ENCODE assay signal across 9 cellular contexts in the genomic region with DNA sequence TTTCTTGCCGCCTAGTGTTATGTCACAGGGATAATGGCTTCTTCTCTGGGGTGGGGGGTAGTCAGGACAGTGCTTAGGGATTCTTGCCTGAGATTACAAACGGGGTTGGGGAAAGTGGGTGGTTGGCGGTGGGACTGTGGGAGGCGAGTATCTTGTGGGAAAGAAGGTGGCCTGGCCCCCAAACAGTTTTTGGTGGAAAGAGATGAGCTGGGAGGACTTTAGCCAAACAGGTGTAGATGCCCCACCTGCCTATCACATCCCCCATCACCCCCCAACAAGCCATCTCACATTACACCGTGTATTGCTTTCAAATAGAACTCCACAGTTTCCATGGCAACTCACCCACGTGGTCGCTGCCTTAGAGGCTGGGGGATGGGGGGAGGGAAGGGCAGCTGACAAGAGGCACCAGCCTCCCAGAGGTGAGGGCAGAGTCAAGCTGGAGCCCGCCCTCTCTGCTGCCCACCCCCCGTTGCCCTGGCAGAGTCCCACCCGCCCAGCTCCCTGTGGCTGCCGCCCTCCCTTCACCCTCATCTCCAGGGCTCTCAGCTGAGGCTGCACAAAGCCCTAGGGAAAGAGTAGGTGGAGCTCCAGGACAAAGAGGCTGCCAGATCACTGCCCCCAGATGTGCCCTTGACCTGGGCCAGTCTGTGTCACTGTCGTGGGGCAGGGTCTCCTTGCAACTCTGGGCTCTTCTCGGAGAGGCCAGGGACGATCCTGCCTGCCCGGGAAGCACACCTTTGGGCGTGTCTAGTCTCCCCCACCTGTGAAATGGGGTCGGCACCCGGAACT.
DNase-seq lines count a peak whose midpoint lies in the region; ATAC-seq and TF ChIP-seq lines count a peak whose summit lies in the region.
"Had no signal": no experiment of that assay in that cellular context is flagged by ENCODE, and none has a peak within 500 bp of the region (broad histone marks: within the 10 kb centered on the region; RNA-seq: fewer than 3 reads in every experiment).

No MANE protein-coding gene starts in this region.

- H3K27me3 ChIP-seq in Peyer's patch, result no peaks in the 10 kb centered on the region

- BruUV-seq in Calu3 (replicated peaks; lab: Mats Ljungman, UMichigan), result no TSS peak

- no peak overlapping the region for H3K4me3 Mint-ChIP-seq in activated CD8-positive, alpha-beta T cell treated with anti-CD3 and anti-CD28 coated beads, Interleukin-2, amount 10 ng/mL, durations not matched to agents 7 days and 5 days
- H3K4me3 Mint-ChIP-seq in stimulated activated naive B cell treated with anti-CD40 and anti-IgM and Interleukin-4, amounts not matched to agents 10 μg/mL and 1 μg/mL and 100 μg/mL, for 72 hours, result no peak overlapping the region
- no peak overlapping the region for H3K4me3 Mint-ChIP-seq in Calu3 (ENCODE audit: low read depth, unreplicated experiment)

- no peaks in the 10 kb centered on the region for H3K9me3 Mint-ChIP-seq in activated CD8-positive, alpha-beta T cell treated with anti-CD3 and anti-CD28 coated beads, Interleukin-2, amount 10 ng/mL, durations not matched to agents 7 days and 5 days (ENCODE audit: insufficient read depth)
- no peaks in the 10 kb centered on the region for H3K9me3 Mint-ChIP-seq in stimulated activated naive B cell treated with anti-CD40 and anti-IgM and Interleukin-4, amounts not matched to agents 10 μg/mL and 1 μg/mL and 100 μg/mL, for 72 hours
- H3K9me3 Mint-ChIP-seq in Calu3 (ENCODE audit: low read depth, unreplicated experiment), result no peaks in the 10 kb centered on the region

- H3K36me3 ChIP-seq in Peyer's patch, result no peaks in the 10 kb centered on the region

- no peak for TF ChIP-seq POLR2A in Peyer's patch (IDR thresholded peaks at IDR 0.05)

- H3K36me3 Mint-ChIP-seq in activated CD8-positive, alpha-beta T cell treated with anti-CD3 and anti-CD28 coated beads, Interleukin-2, amount 10 ng/mL, durations not matched to agents 7 days and 5 days (ENCODE audit: low read depth), result no peaks in the 10 kb centered on the region
- no peaks in the 10 kb centered on the region for H3K36me3 Mint-ChIP-seq in stimulated activated naive B cell treated with anti-CD40 and anti-IgM and Interleukin-4, amounts not matched to agents 10 μg/mL and 1 μg/mL and 100 μg/mL, for 72 hours
- H3K36me3 Mint-ChIP-seq in Calu3 (ENCODE audit: insufficient read depth, unreplicated experiment), result peaks cover 6% of the 10 kb centered on the region

- POLR2A ChIA-PET in activated CD8-positive, alpha-beta T cell treated with anti-CD3 and anti-CD28 coated beads, Interleukin-2, amount 10 ng/mL, durations not matched to agents 7 days and 5 days (lab: Charles Lee), result no interaction called here

- intact Hi-C loops in Calu3 (cut with micrococcal nuclease; ENCODE audit: unreplicated experiment), result no loop called here

- H3K27me3 Mint-ChIP-seq in activated CD8-positive, alpha-beta T cell treated with anti-CD3 and anti-CD28 coated beads, Interleukin-2, amount 10 ng/mL, durations not matched to agents 7 days and 5 days (ENCODE audit: low read depth), result no peaks in the 10 kb centered on the region
- H3K27me3 Mint-ChIP-seq in stimulated activated naive B cell treated with anti-CD40 and anti-IgM and Interleukin-4, amounts not matched to agents 10 μg/mL and 1 μg/mL and 100 μg/mL, for 72 hours, result peaks cover 17 to 40% of the 10 kb centered on the region in 2 donors
- H3K27me3 Mint-ChIP-seq in Calu3 (ENCODE audit: unreplicated experiment), result no peaks in the 10 kb centered on the region

- no peak overlapping the region for H3K27ac ChIP-seq in Peyer's patch

- CTCF ChIA-PET in activated CD8-positive, alpha-beta T cell treated with anti-CD3 and anti-CD28 coated beads, Interleukin-2, amount 10 ng/mL, durations not matched to agents 7 days and 5 days (lab: Charles Lee), result interaction anchor here (0.8 to 1.3 kb wide), 4 partner anchors 11 to 144 kb away, joined by 3 to 7 read pairs (median 4); no protein-coding TSS in a partner anchor
- CTCF ChIA-PET in Calu3 (lab: Charles Lee), result interaction anchor here (0.9 kb wide), 1 partner anchor 86 kb away, joined by 3 read pairs; no protein-coding TSS in a partner anchor

- H3K9me3 ChIP-seq in Peyer's patch, result no peaks in the 10 kb centered on the region

- H3K4me3 ChIP-seq in Peyer's patch, result no peak overlapping the region
- H3K4me3 ChIP-seq: skin epidermis had no signal

- DNase-seq in COR-L47 (lab: John Stamatoyannopoulos, UW) (peak; percentile 98), NCI-H1436 treated with DMSO at 0.1 percent for 48 hours (lab: John Stamatoyannopoulos, UW) (peak; percentile 80), kidney glomerular epithelial cell (lab: John Stamatoyannopoulos, UW) (peak; percentile 41), middle frontal gyrus (ENCODE audit: extremely low spot score, low spot score) (no peak), Peyer's patch (no peak), Calu3 (no peak)
- DNase-seq in activated CD8-positive, alpha-beta T cell treated with anti-CD3 and anti-CD28 coated beads, Interleukin-2, amount 10 ng/mL, durations not matched to agents 7 days and 5 days, result peak; percentile 64
- DNase-seq in stimulated activated naive B cell treated with anti-CD40 and anti-IgM and Interleukin-4, amounts not matched to agents 10 μg/mL and 1 μg/mL and 100 μg/mL, for 72 hours, result no peak

- TF ChIP-seq CTCF in Peyer's patch (IDR thresholded peaks at IDR 0.05) (no peak), Calu3 (IDR thresholded peaks at IDR 0.05; ENCODE audit: unreplicated experiment) (no peak)

- peak; percentile 30 for ATAC-seq in activated CD8-positive, alpha-beta T cell treated with anti-CD3 and anti-CD28 coated beads, Interleukin-2, amount 10 ng/mL, durations not matched to agents 7 days and 5 days
- no peak for ATAC-seq in stimulated activated naive B cell treated with anti-CD40 and anti-IgM and Interleukin-4, amounts not matched to agents 10 μg/mL and 1 μg/mL and 100 μg/mL, for 72 hours (replicated peaks)

- H3K27ac Mint-ChIP-seq in activated CD8-positive, alpha-beta T cell treated with anti-CD3 and anti-CD28 coated beads, Interleukin-2, amount 10 ng/mL, durations not matched to agents 7 days and 5 days, result peak overlapping the region; percentile 69
- H3K27ac Mint-ChIP-seq in stimulated activated naive B cell treated with anti-CD40 and anti-IgM and Interleukin-4, amounts not matched to agents 10 μg/mL and 1 μg/mL and 100 μg/mL, for 72 hours, result no peak overlapping the region
- H3K27ac Mint-ChIP-seq in Calu3 (ENCODE audit: unreplicated experiment), result no peak overlapping the region

- peaks cover 91% of the 10 kb centered on the region for H3K4me1 Mint-ChIP-seq in activated CD8-positive, alpha-beta T cell treated with anti-CD3 and anti-CD28 coated beads, Interleukin-2, amount 10 ng/mL, durations not matched to agents 7 days and 5 days (ENCODE audit: low read depth)
- H3K4me1 Mint-ChIP-seq in stimulated activated naive B cell treated with anti-CD40 and anti-IgM and Interleukin-4, amounts not matched to agents 10 μg/mL and 1 μg/mL and 100 μg/mL, for 72 hours, result peaks cover 30 to 55% of the 10 kb centered on the region in 2 donors
- H3K4me1 Mint-ChIP-seq in Calu3 (ENCODE audit: low read depth, unreplicated experiment), result peaks cover 27% of the 10 kb centered on the region

- peaks cover 3 to 20% (median 5%) of the 10 kb centered on the region in 4 donors for H3K4me1 ChIP-seq in Peyer's patch

Comparison
In these comparisons a context has a peak if more than half of its experiments do, and no peak if none do; other contexts are left out.
1. DNase-seq: peak in COR-L47 (single experiment), NCI-H1436 treated with DMSO at 0.1 percent for 48 hours (single experiment), activated CD8-positive, alpha-beta T cell treated with anti-CD3 and anti-CD28 coated beads, Interleukin-2, amount 10 ng/mL, durations not matched to agents 7 days and 5 days (single experiment) and kidney glomerular epithelial cell (single experiment); none in middle frontal gyrus (single experiment), Peyer's patch (0 of 3), stimulated activated naive B cell treated with anti-CD40 and anti-IgM and Interleukin-4, amounts not matched to agents 10 μg/mL and 1 μg/mL and 100 μg/mL, for 72 hours (single experiment) and Calu3 (single experiment).